In genomic region chr16:66924527-66925321, GRCh38 we compare ENCODE assay signal across 8 cellular contexts. TPM values are rescaled to one million over a fixed set of nuclear protein-coding genes. Genes with fewer than 3 reads are reported as not detected.
DNase-seq lines count a peak whose midpoint lies in the region; TF ChIP-seq lines count a peak whose summit lies in the region.

No MANE protein-coding gene starts in this region.

- DNase-seq in NCI-H69 (lab: John Stamatoyannopoulos, UW) (peak; percentile 28), adipocyte (ENCODE audit: low read depth) (peak; percentile 54), kidney glomerular epithelial cell (lab: John Stamatoyannopoulos, UW) (no peak), superior temporal gyrus (ENCODE audit: extremely low spot score) (no peak), ureter (ENCODE audit: low spot score) (no peak)
- DNase-seq in stimulated activated CD4-positive, alpha-beta T cell treated with anti-CD3 and anti-CD28 coated beads, Interleukin-1b, Interleukin-23, amount 100 ng/mL, for 48 hours: peak; percentile 22

- H3K4me3 ChIP-seq in adipocyte (ENCODE audit: low read length): peak overlapping the region; percentile 23
- H3K4me3 ChIP-seq in iPS-15b (ENCODE audit: low read depth, low read length): peak overlapping the region; percentile 54

- no peaks in the 10 kb centered on the region for H3K36me3 ChIP-seq in adipocyte (ENCODE audit: control insufficient read depth, insufficient read depth, low read length, severe bottlenecking)
- no peaks in the 10 kb centered on the region for H3K36me3 ChIP-seq in iPS-15b (ENCODE audit: control insufficient read depth, insufficient read depth, low read length)

- H3K4me1 ChIP-seq in adipocyte (ENCODE audit: control insufficient read depth, insufficient read depth, low read length): peaks cover 35% of the 10 kb centered on the region
- H3K4me1 ChIP-seq in iPS-15b (ENCODE audit: control insufficient read depth, insufficient read depth, low read length): peaks cover 4% of the 10 kb centered on the region

- TF ChIP-seq CTCF in GM12874 (IDR thresholded peaks at IDR 0.05; ENCODE audit: insufficient read depth, low read depth, low read length): peak; percentile 63

- H3K9ac ChIP-seq in adipocyte (ENCODE audit: low read length): no peak overlapping the region
- no peak overlapping the region for H3K9ac ChIP-seq in iPS-15b (ENCODE audit: low read depth, low read length)

- H3K27me3 ChIP-seq in adipocyte (replicated peaks; ENCODE audit: control insufficient read depth, insufficient read depth, low read length) (peaks cover 16% of the 10 kb centered on the region), iPS-15b (ENCODE audit: control insufficient read depth, insufficient read depth, low read length) (peaks cover 42% of the 10 kb centered on the region)

- H3K9me3 ChIP-seq in adipocyte (ENCODE audit: control insufficient read depth, low read length) (no peaks in the 10 kb centered on the region), iPS-15b (ENCODE audit: control insufficient read depth, insufficient read depth, low read length) (no peaks in the 10 kb centered on the region)

RNA-seq across cellular contexts. Expression of gene RRAD, which starts 0.6 kb away (rescaled TPM):
- 7.7 TPM for total RNA-seq in ureter

RNA-seq across cellular contexts. Expression of gene CDH16, which starts 6.0 kb away (rescaled TPM):
- total RNA-seq in ureter: not detected

RNA-seq across cellular contexts. Expression of gene CIAO2B, which starts 9.5 kb away (rescaled TPM):
- total RNA-seq in ureter: 71.8 TPM

RNA-seq across cellular contexts. Expression of gene CES2, which starts 10.6 kb away (rescaled TPM):
- 56.3 TPM for total RNA-seq in ureter

RNA-seq across cellular contexts. Expression of gene CES3, which starts 36.3 kb away (rescaled TPM):
- total RNA-seq in ureter: 0.29 TPM

Comparison
In these comparisons a context has a peak if more than half of its experiments do, and no peak if none do; other contexts are left out.
1. DNase-seq: peak in NCI-H69 (single experiment), adipocyte (single experiment) and stimulated activated CD4-positive, alpha-beta T cell treated with anti-CD3 and anti-CD28 coated beads, Interleukin-1b, Interleukin-23, amount 100 ng/mL, for 48 hours (single experiment); none in kidney glomerular epithelial cell (single experiment), superior temporal gyrus (single experiment) and ureter (single experiment).